In the genomic region with DNA sequence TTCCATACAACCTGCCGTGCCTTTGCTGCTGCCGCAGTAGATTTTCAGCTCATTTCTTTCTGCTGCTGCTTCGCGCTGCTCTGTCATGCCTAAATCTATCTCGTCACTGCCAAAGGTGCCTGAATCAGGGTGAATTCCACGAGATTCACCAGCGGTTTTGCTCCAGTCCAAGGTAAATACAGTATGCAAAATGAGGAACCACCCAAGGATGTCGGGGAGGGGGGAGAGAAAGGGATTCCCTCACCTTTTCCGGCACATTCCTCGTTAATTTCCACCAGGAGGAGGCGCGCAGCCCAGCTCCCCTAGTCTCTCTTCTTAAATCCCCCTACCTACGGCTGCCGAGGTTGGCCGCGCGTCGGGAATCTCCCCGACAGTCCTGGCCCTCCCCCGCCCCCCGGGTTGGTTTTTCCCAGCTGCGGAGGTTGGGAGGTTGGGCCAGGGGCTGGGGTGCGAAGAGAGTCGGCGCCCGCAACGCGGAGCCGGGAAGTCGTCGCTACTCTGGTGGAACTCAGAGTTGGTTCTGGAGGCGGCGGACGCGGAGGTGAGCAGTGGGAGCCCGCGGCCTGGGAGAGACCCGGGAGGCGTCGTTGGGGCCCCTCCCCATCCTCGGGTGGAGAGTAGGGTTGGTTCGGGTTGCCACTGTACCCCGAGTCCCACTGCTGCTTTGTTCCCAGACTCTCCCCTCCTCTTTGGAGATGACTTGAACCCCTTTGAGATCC, we compare ENCODE assay signal across 8 cellular contexts. TPM values are rescaled to one million over a fixed set of nuclear protein-coding genes. Genes with fewer than 3 reads are reported as not detected.
DNase-seq lines count a peak whose midpoint lies in the region; ATAC-seq lines count a peak whose summit lies in the region.

A gene with protein sequence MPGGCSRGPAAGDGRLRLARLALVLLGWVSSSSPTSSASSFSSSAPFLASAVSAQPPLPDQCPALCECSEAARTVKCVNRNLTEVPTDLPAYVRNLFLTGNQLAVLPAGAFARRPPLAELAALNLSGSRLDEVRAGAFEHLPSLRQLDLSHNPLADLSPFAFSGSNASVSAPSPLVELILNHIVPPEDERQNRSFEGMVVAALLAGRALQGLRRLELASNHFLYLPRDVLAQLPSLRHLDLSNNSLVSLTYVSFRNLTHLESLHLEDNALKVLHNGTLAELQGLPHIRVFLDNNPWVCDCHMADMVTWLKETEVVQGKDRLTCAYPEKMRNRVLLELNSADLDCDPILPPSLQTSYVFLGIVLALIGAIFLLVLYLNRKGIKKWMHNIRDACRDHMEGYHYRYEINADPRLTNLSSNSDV (plus strand): TSS at position 450 of the 719 bp plus-strand sequence. CDS start 1,145 bp downstream, outside the sequence.

- peak; percentile 52 for ATAC-seq in GM21515 (IDR thresholded peaks at IDR 0.05; ENCODE audit: unreplicated experiment)

- H3K9me3 ChIP-seq in esophagus (ENCODE audit: control insufficient read depth in 2 of 2, insufficient read depth in 1 of 2, low read depth in 1 of 2, low read length in 1 of 2) = peaks cover 0 to 6% of the 10 kb centered on the region in 2 donors

- peak within 1 kb of the TSS; percentile 91 to 95 for H3K4me3 ChIP-seq in esophagus (ENCODE audit: low read depth in 1 of 2, low read length in 2 of 2)

- in situ Hi-C loops in G401 (cut with HindIII; ENCODE audit: low sequenced_read_pairs) = no loop called here

- H3K4me1 ChIP-seq in esophagus (ENCODE audit: control insufficient read depth in 2 of 2, insufficient read depth in 2 of 2, low read length in 1 of 2) = peaks cover 6% of the 10 kb centered on the region in 2 donors

- H3K27me3 ChIP-seq in esophagus (ENCODE audit: control insufficient read depth in 1 of 2, insufficient read depth in 2 of 2, low read length in 2 of 2) = no peaks in the 10 kb centered on the region

- 1% methylated on average over 42 to 43 of the region's 43 CpGs for WGBS in esophagus, 2 donors

- H3K36me3 ChIP-seq in esophagus (ENCODE audit: control insufficient read depth in 2 of 2, insufficient read depth in 2 of 2, low read length in 1 of 2) = no peaks in the 10 kb centered on the region

- peak within 1 kb of the TSS; percentile 83 to 92 for H3K27ac ChIP-seq in esophagus (ENCODE audit: low read depth in 2 of 2, low read length in 1 of 2)

- DNase-seq in DMS79 (lab: John Stamatoyannopoulos, UW) (peak; percentile 22), M059J (ENCODE audit: low read depth) (peak; percentile 72), mucosa of gallbladder (ENCODE audit: low spot score) (peak; percentile 41), ureter (ENCODE audit: low spot score) (peak; percentile 55), G401 (ENCODE audit: low spot score) (no peak)
- peak; percentile 34 for DNase-seq in activated CD4-positive, alpha-beta T cell treated with anti-CD3 and anti-CD28 coated beads, Interleukin-2, amount 50 U/mL, for 48 hours

RNA-seq across cellular contexts. Expression of the gene that starts here (rescaled TPM):
- 31.6 and 46.8 TPM in 2 replicates for total RNA-seq in M059J (2014; rRNA removed; shearing (Covaris generic))
- 10 to 100 TPM; 16.9 to 23.7 TPM for polyA plus RNA-seq in esophagus
- total RNA-seq in mucosa of gallbladder = 23.5 TPM
- total RNA-seq in ureter = 19.8 TPM
- 4.6 and 6.7 TPM in 2 replicates for total RNA-seq in G401 (2014; rRNA removed; shearing (Covaris generic))
